ENCODE assay signal across 8 cellular contexts in the genomic region with DNA sequence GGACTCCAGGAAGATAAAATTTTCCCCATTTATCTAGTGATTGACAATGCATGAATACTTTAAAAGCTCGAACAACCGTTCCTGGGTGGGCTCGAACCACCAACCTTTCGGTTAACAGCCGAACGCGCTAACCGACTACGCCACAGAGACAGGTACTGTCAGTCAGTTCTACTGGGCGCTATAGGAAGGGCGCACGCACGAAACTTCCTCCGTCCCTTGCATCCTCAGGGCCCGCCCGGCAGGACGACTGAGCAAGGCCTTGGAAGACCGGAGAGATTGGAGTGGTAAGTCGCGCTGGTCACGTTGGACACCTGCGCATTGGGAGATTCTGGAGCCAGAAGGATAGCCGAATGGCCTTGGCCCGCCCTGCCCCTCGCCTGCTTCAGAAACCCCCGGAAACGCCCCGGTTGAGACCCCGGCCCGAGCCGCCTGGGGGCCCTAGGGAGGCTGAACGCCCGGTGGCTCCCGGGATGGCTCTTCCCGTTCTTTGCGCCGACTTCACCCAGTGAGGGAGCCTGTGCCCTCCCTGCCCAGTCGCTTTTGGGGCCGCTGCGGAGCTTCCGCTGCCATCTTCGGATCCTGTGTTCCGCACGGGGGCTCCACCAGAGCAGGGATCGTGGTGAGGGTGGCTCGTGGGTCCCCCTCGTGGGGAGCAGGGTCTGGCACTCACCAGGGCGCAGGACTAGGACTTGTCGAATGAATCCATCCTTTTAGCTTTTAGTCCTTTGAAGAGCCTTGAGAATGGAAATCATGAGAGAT. TPM values are rescaled to one million over a fixed set of nuclear protein-coding genes. Genes with fewer than 3 reads are reported as not detected.
DNase-seq lines count a peak whose midpoint lies in the region; ATAC-seq and TF ChIP-seq lines count a peak whose summit lies in the region.
"Not testable (repeated sequence)": the region's sequence is repeated elsewhere in the genome, so short reads cannot be mapped to it uniquely, and the experiment has no call there.

No MANE protein-coding gene starts in this region.

- intact Hi-C loops in activated B cell treated with CpG ODN at 0.5 μM for 24 hours (cut with micrococcal nuclease) = not testable (repeated sequence)

- peak overlapping the region; percentile 93 for H3K4me3 Mint-ChIP-seq in activated B cell treated with CpG ODN at 0.5 μM for 24 hours

- H3K4me1 Mint-ChIP-seq in activated B cell treated with CpG ODN at 0.5 μM for 24 hours = not testable (repeated sequence)

- H3K4me3 ChIP-seq in AG04449 (ENCODE audit: low read depth, low read length) (peak overlapping the region; percentile 47), fibroblast of villous mesenchyme (ENCODE audit: low read depth, low read length) (peak overlapping the region; percentile 60)

- DNase-seq in AG04449 (ENCODE audit: low read depth, low spot score) = not testable (repeated sequence)
- DNase-seq in GM13977 (ENCODE audit: low spot score) = peak; percentile 1
- peak; percentile 70 for DNase-seq in NCI-H345 (lab: John Stamatoyannopoulos, UW)
- peak; percentile 76 for DNase-seq in activated B cell treated with CpG ODN at 0.5 μM for 24 hours
- peak; percentile 58 for DNase-seq in activated naive CD8-positive, alpha-beta T cell treated with anti-CD3 and anti-CD28 coated beads, Interleukin-2, amount 50 U/mL, for 16 hours (ENCODE audit: low read depth, low spot score)
- peak; percentile 70 for DNase-seq in fibroblast of villous mesenchyme (ENCODE audit: low read depth)
- peak; percentile 86 for DNase-seq in mucosa of gallbladder (ENCODE audit: low spot score)
- DNase-seq in stimulated activated CD4-positive, alpha-beta T cell treated with anti-CD3 and anti-CD28 coated beads, Interleukin-1b, Interleukin-23, amount 100 ng/mL, for 4 hours (ENCODE audit: low read depth in 2 of 2) = peak; percentile 36 to 50

- in situ Hi-C loops in GM13977 (cut with MboI; ENCODE audit: low pct_unique_long_range_greater_than_20kb, low sequenced_read_pairs, unreplicated experiment) = not testable (repeated sequence)

- CTCF ChIA-PET in AG04449 (lab: Yijun Ruan, JAX); activated B cell treated with CpG ODN at 0.5 μM for 24 hours (lab: Charles Lee): not testable (repeated sequence)

- peak overlapping the region; percentile 98 for H3K27ac Mint-ChIP-seq in activated B cell treated with CpG ODN at 0.5 μM for 24 hours

- not testable (repeated sequence) for H3K36me3 Mint-ChIP-seq in activated B cell treated with CpG ODN at 0.5 μM for 24 hours (ENCODE audit: low read depth)

- TF ChIP-seq CTCF in AG04449 (IDR thresholded peaks at IDR 0.05; ENCODE audit: insufficient read depth, low read length, missing control alignments) = peak; percentile 21
- TF ChIP-seq CTCF in GM13977 (IDR thresholded peaks at IDR 0.05; ENCODE audit: extremely low read depth, insufficient read depth, missing control alignments) = peak; percentile 31
- not testable (repeated sequence) for TF ChIP-seq CTCF in activated B cell treated with CpG ODN at 0.5 μM for 24 hours (IDR thresholded peaks at IDR 0.05)
- peak; percentile 37 for TF ChIP-seq CTCF in fibroblast of villous mesenchyme (IDR thresholded peaks at IDR 0.05; ENCODE audit: insufficient read depth, low read depth, low read length)

- H3K9me3 Mint-ChIP-seq in activated B cell treated with CpG ODN at 0.5 μM for 24 hours = not testable (repeated sequence)

- POLR2A ChIA-PET in AG04449 (lab: Yijun Ruan, JAX); activated B cell treated with CpG ODN at 0.5 μM for 24 hours (lab: Charles Lee): not testable (repeated sequence)

- H3K27me3 Mint-ChIP-seq in activated B cell treated with CpG ODN at 0.5 μM for 24 hours = not testable (repeated sequence)

- not testable (repeated sequence) for ATAC-seq in activated B cell treated with CpG ODN at 0.5 μM for 24 hours (ENCODE audit: low read depth)

RNA-seq across cellular contexts. Expression of a gene that starts 45.2 kb away (rescaled TPM):
- not detected in 2 replicates for total RNA-seq in activated B cell treated with CpG ODN at 0.5 μM for 24 hours
- total RNA-seq in fibroblast of villous mesenchyme = not detected in 2 replicates
- total RNA-seq in mucosa of gallbladder = not detected
